Comparison of ENCODE assay signal across 19 cellular contexts in genomic region chr3:105373383-105373782, GRCh38. TPM values are rescaled to one million over a fixed set of nuclear protein-coding genes. Genes with fewer than 3 reads are reported as not detected.
A peak's percentile ranks its signal among the peaks of the same experiment; 100 is the strongest.
DNase-seq lines count a peak whose midpoint lies in the region; ATAC-seq, FAIRE-seq and TF ChIP-seq lines count a peak whose summit lies in the region.
"Had no signal": no experiment of that assay in that cellular context is flagged by ENCODE, and none has a peak within 500 bp of the region (broad histone marks: within the 10 kb centered on the region; RNA-seq: fewer than 3 reads in every experiment).

No MANE protein-coding gene starts in this region.

- peaks cover 2 to 13% of the 10 kb centered on the region in 2 donors for H3K36me3 Mint-ChIP-seq in stimulated activated naive B cell treated with anti-CD40 and anti-IgM and Interleukin-4, amounts not matched to agents 10 μg/mL and 1 μg/mL and 100 μg/mL, for 72 hours

- no peaks in the 10 kb centered on the region for H3K79me2 ChIP-seq in Karpas-422 (ENCODE audit: low read length)
- peaks cover 59% of the 10 kb centered on the region for H3K79me2 ChIP-seq in parathyroid adenoma

- DNase-seq in A549 (ENCODE audit: low read depth in 1 of 2, low spot score in 1 of 2) (no peak), Karpas-422 (peak; percentile 23), bronchial epithelial cell (ENCODE audit: low read depth) (peak; percentile 69), G401 (ENCODE audit: low spot score) (no peak)
- no peak for DNase-seq in stimulated activated naive B cell treated with anti-CD40 and anti-IgM and Interleukin-4, amounts not matched to agents 10 μg/mL and 1 μg/mL and 100 μg/mL, for 72 hours
- DNase-seq: BE2C, EL, H7, KBM-7, NCI-H1105, NCI-H146, NCI-H2029, NCI-H226, NCI-H510A treated with DMSO at 0.1 percent for 48 hours, NCI-H748 treated with DMSO at 0.1 percent for 48 hours, SJCRH30 had no signal

- no peaks in the 10 kb centered on the region for H3K9me3 ChIP-seq in A549
- no peaks in the 10 kb centered on the region for H3K9me3 ChIP-seq in Karpas-422 (ENCODE audit: low read length)
- H3K9me3 ChIP-seq in parathyroid adenoma (ENCODE audit: control insufficient read depth, low read length), result no peaks in the 10 kb centered on the region
- H3K9me3 ChIP-seq: BE2C, SJCRH30 had no signal

- no peaks in the 10 kb centered on the region for H3K9me3 Mint-ChIP-seq in stimulated activated naive B cell treated with anti-CD40 and anti-IgM and Interleukin-4, amounts not matched to agents 10 μg/mL and 1 μg/mL and 100 μg/mL, for 72 hours

- H3K27me3 ChIP-seq in Karpas-422 (ENCODE audit: low read length) (no peaks in the 10 kb centered on the region), bronchial epithelial cell (ENCODE audit: control insufficient read depth, insufficient read depth, low read length) (no peaks in the 10 kb centered on the region), parathyroid adenoma (ENCODE audit: control insufficient read depth, insufficient read depth, low read length) (no peaks in the 10 kb centered on the region)
- H3K27me3 ChIP-seq: BE2C, SJCRH30 had no signal

- no peak for TF ChIP-seq POLR2A in A549 (IDR thresholded peaks at IDR 0.05; ENCODE audit: low read length)

- no peak for TF ChIP-seq RAD21 in A549 (conservative IDR thresholded peaks at IDR 0.05 in 1 of 2, IDR thresholded peaks at IDR 0.05 in 1 of 2)

- CTCF ChIA-PET in A549 (lab: Yijun Ruan, JAX), result interaction anchor here (1.3 kb wide), 1 partner anchor 93 kb away, joined by 4 read pairs; no protein-coding TSS in a partner anchor

- no peaks in the 10 kb centered on the region for H4K20me1 ChIP-seq in Karpas-422 (ENCODE audit: insufficient read depth, low read depth, low read length)

- no peaks in the 10 kb centered on the region for H3K36me3 ChIP-seq in Karpas-422 (ENCODE audit: insufficient read depth, low read length)
- no peaks in the 10 kb centered on the region for H3K36me3 ChIP-seq in bronchial epithelial cell (ENCODE audit: control insufficient read depth, insufficient read depth, low read length)
- H3K36me3 ChIP-seq in parathyroid adenoma (ENCODE audit: control insufficient read depth, insufficient read depth, low read length), result no peaks in the 10 kb centered on the region
- H3K36me3 ChIP-seq: SJCRH30 had no signal

- H3K4me2 ChIP-seq in A549, result no peak overlapping the region
- H3K4me2 ChIP-seq in Karpas-422 (ENCODE audit: low read depth, low read length, poor library complexity, severe bottlenecking), result no peak overlapping the region
- H3K4me2 ChIP-seq in parathyroid adenoma (ENCODE audit: low read length), result peak overlapping the region; percentile 10

- no peak overlapping the region for H3K27ac Mint-ChIP-seq in stimulated activated naive B cell treated with anti-CD40 and anti-IgM and Interleukin-4, amounts not matched to agents 10 μg/mL and 1 μg/mL and 100 μg/mL, for 72 hours

- no peak overlapping the region for H3K4me3 Mint-ChIP-seq in stimulated activated naive B cell treated with anti-CD40 and anti-IgM and Interleukin-4, amounts not matched to agents 10 μg/mL and 1 μg/mL and 100 μg/mL, for 72 hours

- H3K4me3 ChIP-seq in A549 (no peak overlapping the region), Karpas-422 (ENCODE audit: low read length) (no peak overlapping the region), bronchial epithelial cell (ENCODE audit: low read depth, low read length) (no peak overlapping the region), parathyroid adenoma (ENCODE audit: low read depth, low read length) (no peak overlapping the region)
- H3K4me3 ChIP-seq: SJCRH30 had no signal

- in situ Hi-C loops in G401 (cut with HindIII; ENCODE audit: low sequenced_read_pairs), result no loop called here

- no peaks in the 10 kb centered on the region for H3K27me3 Mint-ChIP-seq in stimulated activated naive B cell treated with anti-CD40 and anti-IgM and Interleukin-4, amounts not matched to agents 10 μg/mL and 1 μg/mL and 100 μg/mL, for 72 hours

- TF ChIP-seq CTCF in A549 (IDR thresholded peaks at IDR 0.05) (no peak), bronchial epithelial cell (IDR thresholded peaks at IDR 0.05; ENCODE audit: insufficient read depth, low read length, severe bottlenecking) (no peak), parathyroid adenoma (IDR thresholded peaks at IDR 0.05) (no peak)

- H3K27ac ChIP-seq in A549 (no peak overlapping the region), Karpas-422 (ENCODE audit: low read length) (no peak overlapping the region), parathyroid adenoma (no peak overlapping the region)
- H3K27ac ChIP-seq: SJCRH30 had no signal

- no peak for TF ChIP-seq EP300 in A549 (IDR thresholded peaks at IDR 0.05)

- no peak for ATAC-seq in A549
- no peak for ATAC-seq in GM18858 (IDR thresholded peaks at IDR 0.05; ENCODE audit: unreplicated experiment)
- no peak for ATAC-seq in stimulated activated naive B cell treated with anti-CD40 and anti-IgM and Interleukin-4, amounts not matched to agents 10 μg/mL and 1 μg/mL and 100 μg/mL, for 72 hours (replicated peaks)

- peaks cover 44% of the 10 kb centered on the region for H3K4me1 ChIP-seq in A549
- H3K4me1 ChIP-seq in Karpas-422 (ENCODE audit: low read length), result peaks cover 18% of the 10 kb centered on the region
- peaks cover 12% of the 10 kb centered on the region for H3K4me1 ChIP-seq in parathyroid adenoma
- H3K4me1 ChIP-seq: SJCRH30 had no signal

- POLR2A ChIA-PET in A549 (lab: Yijun Ruan, JAX), result no interaction called here

- peaks cover 12 to 27% of the 10 kb centered on the region in 2 donors for H3K4me1 Mint-ChIP-seq in stimulated activated naive B cell treated with anti-CD40 and anti-IgM and Interleukin-4, amounts not matched to agents 10 μg/mL and 1 μg/mL and 100 μg/mL, for 72 hours

- no peaks in the 10 kb centered on the region for H3K9me2 ChIP-seq in Karpas-422 (replicated peaks; ENCODE audit: insufficient read depth, low read length)

- FAIRE-seq in A549 (lab: Jason Lieb, UNC), result peak; percentile 36
- no peak for FAIRE-seq in bronchial epithelial cell (lab: Jason Lieb, UNC)
- FAIRE-seq: A204.1 had no signal

- H3K9ac ChIP-seq in Karpas-422 (ENCODE audit: low read length) (no peak overlapping the region), parathyroid adenoma (no peak overlapping the region)

- no peak overlapping the region for H2AFZ ChIP-seq in Karpas-422 (ENCODE audit: low read length)
- no peak overlapping the region for H2AFZ ChIP-seq in parathyroid adenoma

TF ChIP-seq in A549, 52 proteins besides CTCF, POLR2A, EP300 and RAD21 (continues in another document):
- TF ChIP-seq CBX2 (IDR thresholded peaks at IDR 0.05; ENCODE audit: borderline replicate concordance, low read depth) (no peak), REST (IDR thresholded peaks at IDR 0.05) (no peak), HMGXB4 (CRISPR knock-in tag; IDR thresholded peaks at IDR 0.05; ENCODE audit: borderline replicate concordance) (no peak), FOXS1 (CRISPR knock-in tag; IDR thresholded peaks at IDR 0.05) (no peak), HOXA7 (CRISPR knock-in tag; IDR thresholded peaks at IDR 0.05) (no peak), MAFK (IDR thresholded peaks at IDR 0.05; ENCODE audit: partially characterized antibody) (no peak), RCOR1 (IDR thresholded peaks at IDR 0.05; ENCODE audit: low read depth, low read length) (no peak), ZC3H11A (IDR thresholded peaks at IDR 0.05) (no peak)

RNA-seq across cellular contexts. Expression of gene ALCAM, which starts 6.7 kb away (rescaled TPM):
- polyA plus RNA-seq in A549 (2011; rRNA removed) (145 and 170 TPM in 2 replicates), A549 (2017; fragmentation: RNase III; extraction: RNeasy Plus Mini Kit Qiagen cat#74134 plus additional on column Dnase treatment) (53.1 to 57.1 TPM (median 54.2 TPM) in 3 replicates)
- 15.0 and 15.4 TPM in 2 replicates for polyA plus RNA-seq in A549 (2012; cell fraction: cytosol; rRNA removed)
- polyA plus RNA-seq in A549 (2012; cell fraction: nucleus; rRNA removed), result 17.2 and 18.6 TPM in 2 replicates
- polyA minus RNA-seq in A549 (2011; rRNA and poly(A)+ RNA removed), result 67.2 and 68.7 TPM in 2 replicates
- 5.8 and 16.4 TPM in 2 replicates for total RNA-seq in Karpas-422 (2014; rRNA removed; shearing (Covaris generic); ENCODE audit: low replicate concordance)
- total RNA-seq in bronchial epithelial cell, result 196 and 294 TPM in 2 replicates
- 0.24 and 0.49 TPM in 2 replicates for total RNA-seq in G401 (2014; rRNA removed; shearing (Covaris generic))

Comparison
In these comparisons a context has a peak if more than half of its experiments do, and no peak if none do; other contexts are left out.
1. DNase-seq: peak in Karpas-422 (single experiment) and bronchial epithelial cell (single experiment); none in A549 (0 of 2), stimulated activated naive B cell treated with anti-CD40 and anti-IgM and Interleukin-4, amounts not matched to agents 10 μg/mL and 1 μg/mL and 100 μg/mL, for 72 hours (single experiment) and G401 (single experiment).
2. RNA of gene ALCAM, which starts 6.7 kb away (total RNA-seq): 196 to 294 TPM in bronchial epithelial cell; 5.8 to 16.4 TPM in Karpas-422 and 0.24 to 0.49 TPM in G401; every median in the first group is over 10 times any median in the second.